ENCODE assay signal across 26 cellular contexts in genomic region chr16:57355898-57356414, GRCh38. TPM values are rescaled to one million over a fixed set of nuclear protein-coding genes. Genes with fewer than 3 reads are reported as not detected.
"Had no signal": no experiment of that assay in that cellular context is flagged by ENCODE, and none has a peak within 500 bp of the region (broad histone marks: within the 10 kb centered on the region; RNA-seq: fewer than 3 reads in every experiment).

No MANE protein-coding gene starts in this region.

- H3K27me3 ChIP-seq: Peyer's patch had no signal

- DNase-seq: activated CD4-positive, alpha-beta memory T cell treated with anti-CD3 and anti-CD28 coated beads, Interleukin-2, amount 10 ng/mL, durations not matched to agents 7 days and 5 days; activated CD4-positive, alpha-beta T cell treated with anti-CD3 and anti-CD28 coated beads for 36 hours; activated CD4-positive, alpha-beta T cell treated with anti-CD3 and anti-CD28 coated beads, Interleukin-2, amount 50 U/mL, for 1 hour; activated CD8-positive, alpha-beta memory T cell treated with anti-CD3 and anti-CD28 coated beads, Interleukin-2, amount 50 U/mL, for 4 hours; activated gamma-delta T cell treated with Interleukin-2 at 50 U/mL for 16 hours; activated naive CD4-positive, alpha-beta T cell treated with anti-CD3 and anti-CD28 coated beads, Interleukin-2, amount 10 ng/mL, durations not matched to agents 7 days and 5 days; activated naive CD8-positive, alpha-beta T cell treated with anti-CD3 and anti-CD28 coated beads for 36 hours; activated T-cell treated with anti-CD3 and anti-CD28 coated beads, Interleukin-2, amount 50 U/mL, for 24 hours; KG1; NCI-H1048; NCI-H146; NCI-H187 treated with DMSO at 0.1 percent for 48 hours; NCI-H2081 treated with DMSO at 0.1 percent for 48 hours; NCI-H446; NCI-H524; Peyer's patch; Right ventricle myocardium superior; SJCRH30; SK-N-SH; T-helper 1 cell; WERI-Rb-1 had no signal

- H3K9ac ChIP-seq: SK-N-SH had no signal

- H3K27ac ChIP-seq: Peyer's patch, RWPE1, SJCRH30, WERI-Rb-1 had no signal

- H3K27ac Mint-ChIP-seq: activated CD4-positive, alpha-beta memory T cell treated with anti-CD3 and anti-CD28 coated beads, Interleukin-2, amount 10 ng/mL, durations not matched to agents 7 days and 5 days; activated CD4-positive, alpha-beta T cell treated with anti-CD3 and anti-CD28 coated beads for 36 hours; activated naive CD4-positive, alpha-beta T cell treated with anti-CD3 and anti-CD28 coated beads, Interleukin-2, amount 10 ng/mL, durations not matched to agents 7 days and 5 days; activated naive CD8-positive, alpha-beta T cell treated with anti-CD3 and anti-CD28 coated beads for 36 hours; activated T-cell treated with anti-CD3 and anti-CD28 coated beads, Interleukin-2, amount 50 U/mL, for 24 hours had no signal

- H3K4me3 ChIP-seq: Peyer's patch, SJCRH30 had no signal

- ATAC-seq: activated CD4-positive, alpha-beta T cell treated with anti-CD3 and anti-CD28 coated beads for 36 hours had no signal

- H3K36me3 ChIP-seq: Peyer's patch, SJCRH30, WERI-Rb-1 had no signal

- H3K36me3 Mint-ChIP-seq: activated naive CD4-positive, alpha-beta T cell treated with anti-CD3 and anti-CD28 coated beads, Interleukin-2, amount 10 ng/mL, durations not matched to agents 7 days and 5 days; activated naive CD8-positive, alpha-beta T cell treated with anti-CD3 and anti-CD28 coated beads for 36 hours had no signal

- H3K4me2 ChIP-seq: SK-N-SH had no signal

- H3K4me3 Mint-ChIP-seq: activated CD4-positive, alpha-beta memory T cell treated with anti-CD3 and anti-CD28 coated beads, Interleukin-2, amount 10 ng/mL, durations not matched to agents 7 days and 5 days; activated CD4-positive, alpha-beta T cell treated with anti-CD3 and anti-CD28 coated beads for 36 hours; activated naive CD4-positive, alpha-beta T cell treated with anti-CD3 and anti-CD28 coated beads, Interleukin-2, amount 10 ng/mL, durations not matched to agents 7 days and 5 days; activated naive CD8-positive, alpha-beta T cell treated with anti-CD3 and anti-CD28 coated beads for 36 hours; activated T-cell treated with anti-CD3 and anti-CD28 coated beads, Interleukin-2, amount 50 U/mL, for 24 hours had no signal

- H3K9me3 Mint-ChIP-seq: activated CD4-positive, alpha-beta memory T cell treated with anti-CD3 and anti-CD28 coated beads, Interleukin-2, amount 10 ng/mL, durations not matched to agents 7 days and 5 days; activated naive CD4-positive, alpha-beta T cell treated with anti-CD3 and anti-CD28 coated beads, Interleukin-2, amount 10 ng/mL, durations not matched to agents 7 days and 5 days; activated naive CD8-positive, alpha-beta T cell treated with anti-CD3 and anti-CD28 coated beads for 36 hours; activated T-cell treated with anti-CD3 and anti-CD28 coated beads, Interleukin-2, amount 50 U/mL, for 24 hours had no signal

- H3K9me3 ChIP-seq: Peyer's patch, SJCRH30, SK-N-SH had no signal

- H3K4me1 Mint-ChIP-seq: activated CD4-positive, alpha-beta memory T cell treated with anti-CD3 and anti-CD28 coated beads, Interleukin-2, amount 10 ng/mL, durations not matched to agents 7 days and 5 days; activated naive CD4-positive, alpha-beta T cell treated with anti-CD3 and anti-CD28 coated beads, Interleukin-2, amount 10 ng/mL, durations not matched to agents 7 days and 5 days had no signal

- H3K4me1 ChIP-seq: SJCRH30 had no signal

RNA-seq across cellular contexts. Expression of gene CCL22, which starts 2.6 kb away (rescaled TPM):
- total RNA-seq: LHCN-M2, M059J, Right ventricle myocardium superior, SJCRH30 had no signal
- polyA plus RNA-seq: SK-N-SH had no signal

RNA-seq across cellular contexts. Expression of gene CX3CL1, which starts 16.3 kb away (rescaled TPM):
- total RNA-seq: activated CD4-positive, alpha-beta memory T cell treated with anti-CD3 and anti-CD28 coated beads, Interleukin-2, amount 10 ng/mL, durations not matched to agents 7 days and 5 days; activated CD4-positive, alpha-beta T cell treated with anti-CD3 and anti-CD28 coated beads for 36 hours; LHCN-M2; T-helper 2 cell treated with Interferon-gamma antibody and Interleukin-4, amounts not matched to agents 100 ng/mL and 5 ng/mL, for 36 hours had no signal

RNA-seq across cellular contexts. Expression of gene CCL17, which starts 48.6 kb away (rescaled TPM):
- total RNA-seq: activated CD4-positive, alpha-beta memory T cell treated with anti-CD3 and anti-CD28 coated beads, Interleukin-2, amount 10 ng/mL, durations not matched to agents 7 days and 5 days; activated naive CD8-positive, alpha-beta T cell treated with anti-CD3 and anti-CD28 coated beads for 36 hours; LHCN-M2; M059J; Peyer's patch; Right ventricle myocardium superior; SJCRH30; T-helper 2 cell treated with Interferon-gamma antibody and Interleukin-4, amounts not matched to agents 100 ng/mL and 5 ng/mL, for 36 hours had no signal
- polyA plus RNA-seq: adipose tissue, SK-N-SH had no signal
